ENCODE assay signal across 1 cellular context in genomic region chr22:39296535-39296934, GRCh38.
TF ChIP-seq lines count a peak whose summit lies in the region.

No MANE protein-coding gene starts in this region.

TF ChIP-seq in HEK293, 187 proteins besides CTCF, POLR2A, EP300 and RAD21:
- TF ChIP-seq ZNF133 (tag by site-specific recombination; IDR thresholded peaks at IDR 0.05): no peak
- TF ChIP-seq ZNF664 (tag by site-specific recombination; IDR thresholded peaks at IDR 0.05): peak; percentile 93
- TF ChIP-seq ZFP69B (tag by site-specific recombination; IDR thresholded peaks at IDR 0.05): no peak
- TF ChIP-seq ZNF747 (tag by site-specific recombination; IDR thresholded peaks at IDR 0.05): no peak
- no peak for TF ChIP-seq ZNF266 (tag by site-specific recombination; IDR thresholded peaks at IDR 0.05; ENCODE audit: low read depth)
- TF ChIP-seq ZNF529 (tag by site-specific recombination; IDR thresholded peaks at IDR 0.05; ENCODE audit: insufficient replicate concordance): no peak
